Comparison of ENCODE assay signal across 12 cellular contexts in the genomic region with DNA sequence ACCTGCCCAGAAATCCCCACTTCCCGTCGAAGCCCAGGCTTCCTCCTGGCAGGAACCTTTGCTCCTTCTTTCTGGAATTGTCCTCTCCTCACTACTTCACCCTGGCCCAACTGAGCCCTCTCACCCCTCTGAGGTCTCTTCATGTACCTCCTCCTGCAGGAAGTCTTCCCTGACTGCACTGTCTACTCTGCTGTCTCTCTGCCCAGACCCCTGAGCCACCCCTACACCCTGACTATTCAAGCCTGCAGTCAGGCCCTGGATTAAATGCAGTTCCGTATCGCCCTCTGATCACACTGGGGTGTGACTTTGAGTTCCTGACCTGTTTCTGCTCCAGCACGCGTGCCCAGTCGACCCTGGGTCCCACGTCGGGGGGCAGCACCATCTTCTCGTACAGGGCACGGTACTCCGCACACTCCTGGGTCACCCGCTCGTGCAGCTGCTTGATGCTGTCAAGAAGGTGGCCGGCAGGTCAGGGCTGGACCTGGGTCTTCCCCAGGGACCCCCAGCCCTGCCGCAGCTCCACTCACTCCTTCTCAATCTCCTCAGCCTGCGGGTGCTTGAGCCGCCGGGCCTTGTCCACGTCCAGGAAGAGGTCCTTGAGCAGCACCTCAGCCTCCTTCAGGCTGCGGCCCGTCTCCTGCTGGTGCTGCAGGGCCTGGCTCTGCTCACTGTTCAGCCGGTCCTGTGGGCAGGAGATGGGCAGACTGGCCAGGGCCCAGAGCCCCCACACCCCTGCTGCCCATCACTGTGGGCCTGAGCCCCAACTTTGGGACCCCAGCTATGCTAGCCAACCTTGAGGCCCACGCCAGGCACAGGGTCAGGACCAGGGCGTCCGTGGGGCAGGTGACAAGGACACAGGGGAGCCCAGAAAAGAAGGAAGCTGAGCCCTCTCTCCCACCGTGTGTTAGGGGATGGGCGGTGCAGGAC. TPM values are rescaled to one million over a fixed set of nuclear protein-coding genes. Genes with fewer than 3 reads are reported as not detected.
DNase-seq lines count a peak whose midpoint lies in the region; ATAC-seq, FAIRE-seq and TF ChIP-seq lines count a peak whose summit lies in the region.
"Had no signal": no experiment of that assay in that cellular context is flagged by ENCODE, and none has a peak within 500 bp of the region (broad histone marks: within the 10 kb centered on the region; RNA-seq: fewer than 3 reads in every experiment).

No MANE protein-coding gene starts in this region.

- no peak for FAIRE-seq in K562 (lab: Jason Lieb, UNC)

- H3K27ac ChIP-seq in HCT116 (ENCODE audit: low read depth, low read length) (peak overlapping the region; percentile 11; the same call in 1 of the 2 replicates), K562 (ENCODE audit: extremely low read depth, low read depth, low read length) (no peak overlapping the region)
- H3K27ac ChIP-seq: BLaER1 treated with 17β-estradiol and CSF1 and Interleukin-3, amounts not matched to agents 10 nM and 100 nM; KMS-11 had no signal

- H3K36me3 ChIP-seq in HCT116 (ENCODE audit: control insufficient read depth in 1 of 2, insufficient read depth in 2 of 2, low read length in 2 of 2) (peaks cover 24 to 25% of the 10 kb centered on the region in 2 experiments), K562 (ENCODE audit: control insufficient read depth, insufficient read depth, low read length) (no peaks in the 10 kb centered on the region)
- H3K36me3 ChIP-seq: BLaER1 treated with 17β-estradiol and CSF1 and Interleukin-3, amounts not matched to agents 10 nM and 100 nM; MG63 had no signal

- TF ChIP-seq EP300 in K562 (IDR thresholded peaks at IDR 0.05; ENCODE audit: low read length): no peak

- BruUV-seq in HCT116 (replicated peaks; lab: Mats Ljungman, UMichigan) (no TSS peak), K562 (replicated peaks; lab: Mats Ljungman, UMichigan) (no TSS peak)

- no peak for DNase-seq in HCT116 (ENCODE audit: low read depth, low spot score)
- DNase-seq in K562 (ENCODE audit: extremely low read depth in 1 of 4, low spot score in 3 of 4): no peak
- DNase-seq in neural crest cell (ENCODE audit: low read depth, low spot score): no peak
- no peak for DNase-seq in NCI-H1092 (lab: John Stamatoyannopoulos, UW)
- no peak for DNase-seq in activated CD4-positive, CD25-positive, alpha-beta regulatory T cell treated with anti-CD3 and anti-CD28 coated beads, Interleukin-2, amount 50 U/mL, for 72 hours
- DNase-seq: COR-L47, MG63, NCI-H1105, NCI-H1694 treated with DMSO at 0.1 percent for 48 hours had no signal

- no peak overlapping the region for H3K4me3 Mint-ChIP-seq in neural crest cell

- H3K9me3 Mint-ChIP-seq in neural crest cell: no peaks in the 10 kb centered on the region

- no peaks in the 10 kb centered on the region for H3K9me3 ChIP-seq in HCT116 (ENCODE audit: control insufficient read depth in 1 of 2, insufficient read depth in 1 of 2, low read depth in 1 of 2, low read length in 2 of 2)
- H3K9me3 ChIP-seq in K562 (replicated peaks; ENCODE audit: control insufficient read depth, insufficient read depth, low read depth, low read length): no peaks in the 10 kb centered on the region
- H3K9me3 ChIP-seq: BLaER1 treated with 17β-estradiol and CSF1 and Interleukin-3, amounts not matched to agents 10 nM and 100 nM; MG63 had no signal

- H3K4me1 Mint-ChIP-seq in neural crest cell: no peaks in the 10 kb centered on the region

- in situ Hi-C loops in K562 (cut with MboI): no loop called here

- intact Hi-C loops in HCT116 (cut with micrococcal nuclease): no loop called here
- intact Hi-C loops in K562 (cut with micrococcal nuclease): no loop called here

- peaks cover 15 to 28% of the 10 kb centered on the region in 2 experiments for H3K4me1 ChIP-seq in HCT116 (ENCODE audit: control insufficient read depth in 1 of 2, insufficient read depth in 2 of 2, low read length in 2 of 2)
- peaks cover 0 to 52% of the 10 kb centered on the region in 2 experiments; a peak in 2 of 5 replicates for H3K4me1 ChIP-seq in K562 (replicated peaks in 1 of 2; ENCODE audit: control insufficient read depth in 2 of 2, insufficient read depth in 2 of 2, low read length in 2 of 2)

- no peak overlapping the region for H3K4me3 ChIP-seq in HCT116 (replicated peaks in 1 of 2; ENCODE audit: low read depth in 1 of 2, low read length in 2 of 2)
- no peak overlapping the region for H3K4me3 ChIP-seq in K562
- H3K4me3 ChIP-seq: BLaER1 treated with 17β-estradiol and CSF1 and Interleukin-3, amounts not matched to agents 10 nM and 100 nM; MG63 had no signal

- TF ChIP-seq CTCF in HCT116 (IDR thresholded peaks at IDR 0.05 in 2 of 3, conservative IDR thresholded peaks at IDR 0.05 in 1 of 3; ENCODE audit: borderline replicate concordance in 1 of 3, insufficient read depth in 1 of 3, low read depth in 2 of 3, low read length in 2 of 3): no peak
- TF ChIP-seq CTCF in K562 (IDR thresholded peaks at IDR 0.05 in 2 of 3, conservative IDR thresholded peaks at IDR 0.05 in 1 of 3; ENCODE audit: insufficient read depth in 2 of 3, low read depth in 1 of 3, low read length in 3 of 3): no peak
- no peak for TF ChIP-seq CTCF in neural crest cell (conservative IDR thresholded peaks at IDR 0.05)

- no peaks in the 10 kb centered on the region for H3K9me2 ChIP-seq in HCT116 (ENCODE audit: insufficient read depth)

- RAD21 ChIA-PET in HCT116 (lab: Charles Lee; ENCODE audit: low non-redundant PET in 1 of 2, low total read pairs in 2 of 2, uncharacterized antibody in 2 of 2, unreplicated experiment in 2 of 2): interaction anchor here in 1 of 2 experiments (0.5 kb wide), 1 partner anchor 260 kb away, joined by 3 read pairs; no protein-coding TSS in a partner anchor

- H3K9me1 ChIP-seq in K562 (ENCODE audit: control insufficient read depth, insufficient read depth, low read length): no peaks in the 10 kb centered on the region

- POLR2A ChIA-PET in HCT116 (lab: Charles Lee): no interaction called here
- POLR2A ChIA-PET in K562 (lab: Yijun Ruan, JAX): interaction anchor here (0.7 to 1.1 kb wide), 2 partner anchors 9 to 16 kb away, joined by 4 to 8 read pairs; no protein-coding TSS in a partner anchor

- TF ChIP-seq RAD21 in HCT116 (IDR thresholded peaks at IDR 0.05; ENCODE audit: low read depth): no peak
- no peak for TF ChIP-seq RAD21 in K562 (CRISPR knock-in tag; conservative IDR thresholded peaks at IDR 0.05 in 1 of 2, IDR thresholded peaks at IDR 0.05 in 1 of 2)

- 54% methylated on average over 24 of the region's 28 CpGs for WGBS in K562 (ENCODE audit: insufficient coverage, low coverage, missing lambda C conversion rate)

- no peaks in the 10 kb centered on the region for H3K27me3 Mint-ChIP-seq in neural crest cell (ENCODE audit: low read depth)

- H3K4me2 ChIP-seq in HCT116 (ENCODE audit: low read length): no peak overlapping the region
- no peak overlapping the region for H3K4me2 ChIP-seq in K562 (ENCODE audit: insufficient read depth, low read length)
- H3K4me2 ChIP-seq: KMS-11 had no signal

- no peak for TF ChIP-seq POLR2A in HCT116 (IDR thresholded peaks at IDR 0.05; ENCODE audit: borderline replicate concordance, extremely low read depth, insufficient read depth, insufficient read length)
- no peak for TF ChIP-seq POLR2A in K562 (conservative IDR thresholded peaks at IDR 0.05)

- H4K20me1 ChIP-seq in HCT116 (ENCODE audit: insufficient read depth): no peaks in the 10 kb centered on the region
- no peaks in the 10 kb centered on the region for H4K20me1 ChIP-seq in K562 (replicated peaks; ENCODE audit: control insufficient read depth, insufficient read depth, low read length)
- H4K20me1 ChIP-seq: BLaER1 treated with 17β-estradiol and CSF1 and Interleukin-3, amounts not matched to agents 10 nM and 100 nM had no signal

- H3K79me2 ChIP-seq in HCT116 (ENCODE audit: insufficient read depth, low read length): peaks cover 36% of the 10 kb centered on the region
- no peaks in the 10 kb centered on the region for H3K79me2 ChIP-seq in K562 (ENCODE audit: control insufficient read depth, insufficient read depth, low read length)

- H3K27me3 ChIP-seq in HCT116 (ENCODE audit: insufficient read depth, low read length): no peaks in the 10 kb centered on the region
- peaks cover 2 to 10% of the 10 kb centered on the region in 2 experiments; a peak in 3 of 5 replicates for H3K27me3 ChIP-seq in K562 (ENCODE audit: control insufficient read depth in 2 of 2, insufficient read depth in 2 of 2, low read length in 2 of 2)
- H3K27me3 ChIP-seq: MG63 had no signal

- CTCF ChIA-PET in HCT116 (lab: Charles Lee) (no interaction called here), K562 (lab: Yijun Ruan, JAX; ENCODE audit: low intra/inter-chr PET ratio) (no interaction called here)

- peak overlapping the region; percentile 45 for H3K27ac Mint-ChIP-seq in neural crest cell (ENCODE audit: unreplicated experiment)

- no peak overlapping the region for H3K9ac ChIP-seq in HCT116 (ENCODE audit: low read length)
- H3K9ac ChIP-seq in K562 (ENCODE audit: insufficient read depth in 1 of 2, low read depth in 2 of 2, low read length in 2 of 2): no peak overlapping the region
- H3K9ac ChIP-seq: BLaER1 treated with 17β-estradiol and CSF1 and Interleukin-3, amounts not matched to agents 10 nM and 100 nM; KMS-11 had no signal

- no peaks in the 10 kb centered on the region for H3K36me3 Mint-ChIP-seq in neural crest cell (ENCODE audit: low read depth)

- no peak overlapping the region for H2AFZ ChIP-seq in HCT116 (ENCODE audit: low read depth, low read length, poor library complexity, severe bottlenecking)
- H2AFZ ChIP-seq in K562 (ENCODE audit: low read depth, low read length): no peak overlapping the region

- ATAC-seq in HCT116 (no peak), K562 (no peak)

RNA-seq across cellular contexts. Expression of a gene that starts 3.9 kb away (rescaled TPM):
- 58.0 TPM for total RNA-seq in HCT116 (2021; ENCODE audit: unreplicated experiment)
- 38.3 and 41.0 TPM in 2 replicates for polyA plus RNA-seq in HCT116 (2012)
- 0.07 TPM in 1 of 2 replicates, not detected in the other for total RNA-seq in K562 (2011; cell fraction: chromatin; rRNA removed; ENCODE audit: low replicate concordance)
- under 0.01 and 0.13 TPM in 2 replicates for total RNA-seq in K562 (2011; cell fraction: nucleolus; rRNA removed)
- total RNA-seq in K562 (2011; cell fraction: nucleoplasm; rRNA removed): not detected in 2 replicates
- total RNA-seq in K562 (2014; rRNA removed): 0.04 and 0.18 TPM in 2 replicates
- total RNA-seq in K562 (2014; rRNA removed; fragmentation: Illumina TruSeq; extraction: Trizol): not detected in 2 replicates
- total RNA-seq in K562 (2015; rRNA removed; fragmentation: Illumina TruSeq; extraction: Trizol): 0.18 TPM in 1 of 2 replicates, not detected in the other
- total RNA-seq in K562 (2021): 0.11 and 0.13 TPM in 2 replicates
- not detected in 2 replicates for polyA plus RNA-seq in K562 (2011; rRNA removed)
- 0.01 TPM in 1 of 2 replicates, not detected in the other for polyA plus RNA-seq in K562 (2011; cell fraction: cytosol; rRNA removed)
- polyA plus RNA-seq in K562 (2011; cell fraction: nucleus; rRNA removed): 0.04 and 0.10 TPM in 2 replicates
- polyA plus RNA-seq in K562 (2012): 0.03 and 0.10 TPM in 2 replicates
- not detected in 2 replicates for polyA plus RNA-seq in K562 (2014; fragmentation: Illumina TruSeq; extraction: Trizol)
- polyA plus RNA-seq in K562 (2014; fragmentation: Nextera tagmentation; extraction: Ambion mirVana): not detected
- 0.08 TPM in 1 of 2 replicates, not detected in the other for polyA plus RNA-seq in K562 (2014; rRNA removed)
- polyA minus RNA-seq in K562 (2011; rRNA and poly(A)+ RNA removed): not detected in 2 replicates
- not detected in 2 replicates for polyA minus RNA-seq in K562 (2011; cell fraction: cytosol; rRNA and poly(A)+ RNA removed)
- not detected in 2 replicates for polyA minus RNA-seq in K562 (2011; cell fraction: nucleus; rRNA and poly(A)+ RNA removed)
- not detected in 2 replicates for total RNA-seq in neural crest cell
- total RNA-seq: H4 had no signal

RNA-seq across cellular contexts. Expression of a gene that starts 22.6 kb away (rescaled TPM):
- total RNA-seq in HCT116 (2021; ENCODE audit: unreplicated experiment): 7.1 TPM
- 6.4 and 6.9 TPM in 2 replicates for polyA plus RNA-seq in HCT116 (2012)
- 7.8 and 22.7 TPM in 2 replicates for total RNA-seq in K562 (2011; cell fraction: chromatin; rRNA removed; ENCODE audit: low replicate concordance)
- 15.4 and 17.0 TPM in 2 replicates for total RNA-seq in K562 (2011; cell fraction: nucleolus; rRNA removed)
- 9.2 and 9.4 TPM in 2 replicates for total RNA-seq in K562 (2011; cell fraction: nucleoplasm; rRNA removed)
- total RNA-seq in K562 (2014; rRNA removed): 1.3 and 6.0 TPM in 2 replicates
- total RNA-seq in K562 (2014; rRNA removed; fragmentation: Illumina TruSeq; extraction: Trizol): 1.1 and 2.8 TPM in 2 replicates
- 4.0 and 4.3 TPM in 2 replicates for total RNA-seq in K562 (2015; rRNA removed; fragmentation: Illumina TruSeq; extraction: Trizol)
- total RNA-seq in K562 (2021): 5.0 and 5.4 TPM in 2 replicates
- polyA plus RNA-seq in K562 (2011; rRNA removed): 5.7 and 8.0 TPM in 2 replicates
- polyA plus RNA-seq in K562 (2011; cell fraction: cytosol; rRNA removed): 5.5 and 7.2 TPM in 2 replicates
- 48.9 and 53.7 TPM in 2 replicates for polyA plus RNA-seq in K562 (2011; cell fraction: nucleus; rRNA removed)
- polyA plus RNA-seq in K562 (2012): 4.8 and 9.3 TPM in 2 replicates
- polyA plus RNA-seq in K562 (2014; fragmentation: Illumina TruSeq; extraction: Trizol): 4.7 TPM in 2 replicates
- polyA plus RNA-seq in K562 (2014; fragmentation: Nextera tagmentation; extraction: Ambion mirVana): under 1 TPM; 0.55 to 0.94 TPM
- polyA plus RNA-seq in K562 (2014; rRNA removed): 8.2 and 10.6 TPM in 2 replicates
- 0.56 and 1.2 TPM in 2 replicates for polyA minus RNA-seq in K562 (2011; rRNA and poly(A)+ RNA removed)
- polyA minus RNA-seq in K562 (2011; cell fraction: cytosol; rRNA and poly(A)+ RNA removed): not detected in 2 replicates
- polyA minus RNA-seq in K562 (2011; cell fraction: nucleus; rRNA and poly(A)+ RNA removed): 1.5 and 3.7 TPM in 2 replicates
- 7.9 and 9.4 TPM in 2 replicates for total RNA-seq in neural crest cell

RNA-seq across cellular contexts. Expression of a gene that starts 44.2 kb away (rescaled TPM):
- total RNA-seq in HCT116 (2021; ENCODE audit: unreplicated experiment) (18.5 TPM), K562 (2014; rRNA removed) (21.7 and 22.9 TPM in 2 replicates), K562 (2014; rRNA removed; fragmentation: Illumina TruSeq; extraction: Trizol) (3.3 and 4.5 TPM in 2 replicates), K562 (2015; rRNA removed; fragmentation: Illumina TruSeq; extraction: Trizol) (11.9 and 12.2 TPM in 2 replicates), K562 (2021) (14.2 and 14.6 TPM in 2 replicates), neural crest cell (9.1 and 10.1 TPM in 2 replicates)
- polyA plus RNA-seq in HCT116 (2012): 19.3 and 22.6 TPM in 2 replicates
- total RNA-seq in K562 (2011; cell fraction: chromatin; rRNA removed; ENCODE audit: low replicate concordance): 8.4 and 19.9 TPM in 2 replicates
- total RNA-seq in K562 (2011; cell fraction: nucleolus; rRNA removed): 2.0 and 4.2 TPM in 2 replicates
- 2.9 and 3.3 TPM in 2 replicates for total RNA-seq in K562 (2011; cell fraction: nucleoplasm; rRNA removed)
- polyA plus RNA-seq in K562 (2011; rRNA removed) (10.1 and 13.0 TPM in 2 replicates), K562 (2014; fragmentation: Illumina TruSeq; extraction: Trizol) (8.8 and 16.2 TPM in 2 replicates), K562 (2014; fragmentation: Nextera tagmentation; extraction: Ambion mirVana) (1 to 10 TPM; 1.3 to 3.3 TPM), K562 (2014; rRNA removed) (20.4 and 25.7 TPM in 2 replicates)
- 16.6 and 20.7 TPM in 2 replicates for polyA plus RNA-seq in K562 (2011; cell fraction: cytosol; rRNA removed)
- polyA plus RNA-seq in K562 (2011; cell fraction: nucleus; rRNA removed): 29.4 and 38.1 TPM in 2 replicates
- polyA plus RNA-seq in K562 (2012): 13.0 and 23.5 TPM in 2 replicates
- 4.4 and 9.0 TPM in 2 replicates for polyA minus RNA-seq in K562 (2011; rRNA and poly(A)+ RNA removed)
- 2.0 and 3.3 TPM in 2 replicates for polyA minus RNA-seq in K562 (2011; cell fraction: cytosol; rRNA and poly(A)+ RNA removed)
- polyA minus RNA-seq in K562 (2011; cell fraction: nucleus; rRNA and poly(A)+ RNA removed): 1.2 and 4.7 TPM in 2 replicates

RNA-seq across cellular contexts. Expression of a gene that starts 44.3 kb away (rescaled TPM):
- total RNA-seq in HCT116 (2021; ENCODE audit: unreplicated experiment) (50.2 TPM), K562 (2014; rRNA removed) (9.0 and 14.4 TPM in 2 replicates), K562 (2014; rRNA removed; fragmentation: Illumina TruSeq; extraction: Trizol) (16.5 and 17.9 TPM in 2 replicates), K562 (2015; rRNA removed; fragmentation: Illumina TruSeq; extraction: Trizol) (16.2 and 18.3 TPM in 2 replicates), K562 (2021) (23.7 and 24.1 TPM in 2 replicates), neural crest cell (19.3 and 22.3 TPM in 2 replicates)
- 25.1 and 34.4 TPM in 2 replicates for polyA plus RNA-seq in HCT116 (2012)
- total RNA-seq in K562 (2011; cell fraction: chromatin; rRNA removed; ENCODE audit: low replicate concordance): 83.3 and 88.8 TPM in 2 replicates
- 53.9 and 55.9 TPM in 2 replicates for total RNA-seq in K562 (2011; cell fraction: nucleolus; rRNA removed)
- total RNA-seq in K562 (2011; cell fraction: nucleoplasm; rRNA removed): 61.1 and 71.0 TPM in 2 replicates
- polyA plus RNA-seq in K562 (2011; rRNA removed) (20.6 and 25.6 TPM in 2 replicates), K562 (2014; fragmentation: Illumina TruSeq; extraction: Trizol) (13.3 and 14.5 TPM in 2 replicates), K562 (2014; fragmentation: Nextera tagmentation; extraction: Ambion mirVana) (1 to 10 TPM; 8.6 to 9.5 TPM), K562 (2014; rRNA removed) (7.8 and 8.3 TPM in 2 replicates)
- 15.4 and 19.4 TPM in 2 replicates for polyA plus RNA-seq in K562 (2011; cell fraction: cytosol; rRNA removed)
- polyA plus RNA-seq in K562 (2011; cell fraction: nucleus; rRNA removed): 22.3 and 26.0 TPM in 2 replicates
- polyA plus RNA-seq in K562 (2012): 12.9 and 17.2 TPM in 2 replicates
- 80.6 and 97.7 TPM in 2 replicates for polyA minus RNA-seq in K562 (2011; rRNA and poly(A)+ RNA removed)
- 52.9 and 57.5 TPM in 2 replicates for polyA minus RNA-seq in K562 (2011; cell fraction: cytosol; rRNA and poly(A)+ RNA removed)
- 17.2 and 43.8 TPM in 2 replicates for polyA minus RNA-seq in K562 (2011; cell fraction: nucleus; rRNA and poly(A)+ RNA removed)

RNA-seq across cellular contexts. Expression of a gene that starts 49.1 kb away (rescaled TPM):
- total RNA-seq in HCT116 (2021; ENCODE audit: unreplicated experiment) (152 TPM), K562 (2014; rRNA removed) (29.8 and 35.3 TPM in 2 replicates), K562 (2014; rRNA removed; fragmentation: Illumina TruSeq; extraction: Trizol) (32.4 and 33.8 TPM in 2 replicates), K562 (2015; rRNA removed; fragmentation: Illumina TruSeq; extraction: Trizol) (33.6 and 36.2 TPM in 2 replicates), K562 (2021) (73.5 and 77.4 TPM in 2 replicates), neural crest cell (87.9 and 91.6 TPM in 2 replicates)
- 117 and 132 TPM in 2 replicates for polyA plus RNA-seq in HCT116 (2012)
- total RNA-seq in K562 (2011; cell fraction: chromatin; rRNA removed; ENCODE audit: low replicate concordance): 133 and 147 TPM in 2 replicates
- total RNA-seq in K562 (2011; cell fraction: nucleolus; rRNA removed): 62.8 and 73.2 TPM in 2 replicates
- 99.2 and 124 TPM in 2 replicates for total RNA-seq in K562 (2011; cell fraction: nucleoplasm; rRNA removed)
- polyA plus RNA-seq in K562 (2011; rRNA removed) (79.6 and 93.4 TPM in 2 replicates), K562 (2014; fragmentation: Illumina TruSeq; extraction: Trizol) (85.7 and 92.6 TPM in 2 replicates), K562 (2014; fragmentation: Nextera tagmentation; extraction: Ambion mirVana) (10 to 100 TPM; 29.4 to 31.4 TPM), K562 (2014; rRNA removed) (62.8 and 63.5 TPM in 2 replicates)
- 55.4 and 75.0 TPM in 2 replicates for polyA plus RNA-seq in K562 (2011; cell fraction: cytosol; rRNA removed)
- 49.7 and 56.7 TPM in 2 replicates for polyA plus RNA-seq in K562 (2011; cell fraction: nucleus; rRNA removed)
- 73.7 and 81.8 TPM in 2 replicates for polyA plus RNA-seq in K562 (2012)
- polyA minus RNA-seq in K562 (2011; rRNA and poly(A)+ RNA removed): 82.1 and 85.9 TPM in 2 replicates
- 40.9 and 46.4 TPM in 2 replicates for polyA minus RNA-seq in K562 (2011; cell fraction: cytosol; rRNA and poly(A)+ RNA removed)
- 22.2 and 39.0 TPM in 2 replicates for polyA minus RNA-seq in K562 (2011; cell fraction: nucleus; rRNA and poly(A)+ RNA removed)

Comparison
In these comparisons a context has a peak if more than half of its experiments do, and no peak if none do; other contexts are left out.
1. RNA of a gene that starts 3.9 kb away (total RNA-seq): 58.0 TPM in HCT116 (single experiment); under 0.01 to 0.18 TPM in K562 and not detected in neural crest cell; every median in the first group is over 10 times any median in the second.